In genomic region chr19:11175920-11176319, GRCh38 we compare ENCODE assay signal across 16 cellular contexts. TPM values are rescaled to one million over a fixed set of nuclear protein-coding genes. Genes with fewer than 3 reads are reported as not detected.
A peak's percentile ranks its signal among the peaks of the same experiment; 100 is the strongest.
DNase-seq lines count a peak whose midpoint lies in the region; ATAC-seq, FAIRE-seq and TF ChIP-seq lines count a peak whose summit lies in the region.
"Had no signal": no experiment of that assay in that cellular context is flagged by ENCODE, and none has a peak within 500 bp of the region (broad histone marks: within the 10 kb centered on the region; RNA-seq: fewer than 3 reads in every experiment).

No MANE protein-coding gene starts in this region.

- no peak for ATAC-seq in gastroesophageal sphincter
- no peak for ATAC-seq in HG02759 (IDR thresholded peaks at IDR 0.05; ENCODE audit: unreplicated experiment)
- ATAC-seq: HCT116 had no signal

- H3K9me3 Mint-ChIP-seq in HFFc6: no peaks in the 10 kb centered on the region
- H3K9me3 Mint-ChIP-seq: CD14-positive monocyte had no signal

- intact Hi-C loops in ascending aorta (cut with DNase I): no loop called here
- intact Hi-C loops in tibial artery (cut with DNase I; ENCODE audit: low total_unique reads): no loop called here

- FAIRE-seq in frontal cortex (lab: Jason Lieb, UNC): no peak

- H3K4me3 ChIP-seq in ascending aorta (no peak overlapping the region), gastroesophageal sphincter (no peak overlapping the region), tibial artery (no peak overlapping the region)
- H3K4me3 ChIP-seq: BLaER1 had no signal

- TF ChIP-seq POLR2A in gastroesophageal sphincter (IDR thresholded peaks at IDR 0.05): no peak

- no peak for TF ChIP-seq CTCF in HFFc6 (IDR thresholded peaks at IDR 0.05)
- no peak for TF ChIP-seq CTCF in ascending aorta (IDR thresholded peaks at IDR 0.05)
- TF ChIP-seq CTCF in gastroesophageal sphincter (IDR thresholded peaks at IDR 0.05): no peak
- TF ChIP-seq CTCF in tibial artery (IDR thresholded peaks at IDR 0.05): no peak

- peaks cover 11 to 33% of the 10 kb centered on the region in 2 donors for H3K4me1 ChIP-seq in ascending aorta
- H3K4me1 ChIP-seq in gastroesophageal sphincter: peaks cover 0 to 61% (median 22%) of the 10 kb centered on the region in 3 donors
- peaks cover 4 to 45% (median 38%) of the 10 kb centered on the region in 4 donors for H3K4me1 ChIP-seq in tibial artery

- H3K4me1 Mint-ChIP-seq in HFFc6 (ENCODE audit: low read depth): peaks cover 30% of the 10 kb centered on the region

- peaks cover 1% of the 10 kb centered on the region; the same call in 1 of the 2 replicates for H3K27me3 Mint-ChIP-seq in HFFc6 (ENCODE audit: insufficient read depth)

- no peaks in the 10 kb centered on the region for H3K9me3 ChIP-seq in ascending aorta
- no peaks in the 10 kb centered on the region for H3K9me3 ChIP-seq in gastroesophageal sphincter
- H3K9me3 ChIP-seq in tibial artery: no peaks in the 10 kb centered on the region
- H3K9me3 ChIP-seq: BLaER1 had no signal

- no peaks in the 10 kb centered on the region for H3K27me3 ChIP-seq in ascending aorta
- no peaks in the 10 kb centered on the region for H3K27me3 ChIP-seq in gastroesophageal sphincter
- H3K27me3 ChIP-seq in tibial artery: no peaks in the 10 kb centered on the region
- H3K27me3 ChIP-seq: BLaER1 had no signal

- H3K4me3 Mint-ChIP-seq in HFFc6: no peak overlapping the region
- H3K4me3 Mint-ChIP-seq: CD14-positive monocyte; CD4-positive, alpha-beta memory T cell had no signal

- WGBS in gastroesophageal sphincter (ENCODE audit: low coverage in 1 of 2), 2 donors: 36 to 70% methylated on average over 1 to 2 of the region's 7 CpGs

- peaks cover 42% of the 10 kb centered on the region for H3K36me3 Mint-ChIP-seq in HFFc6 (ENCODE audit: low read depth)
- H3K36me3 Mint-ChIP-seq: CD4-positive, alpha-beta memory T cell had no signal

- DNase-seq in HFFc6: no peak
- DNase-seq in ascending aorta (ENCODE audit: low spot score in 2 of 2): no peak
- DNase-seq in tibial artery: no peak
- DNase-seq in frontal cortex (ENCODE audit: low spot score in 2 of 2): no peak
- DNase-seq in effector CD8-positive, alpha-beta T cell (lab: John Stamatoyannopoulos, UW): no peak
- DNase-seq: 8988T; CD4-positive, alpha-beta memory T cell; DMS153; DMS79; GDM1; GOT3 had no signal

- H3K36me3 ChIP-seq in ascending aorta (peaks cover 71 to 74% of the 10 kb centered on the region in 2 donors), gastroesophageal sphincter (peaks cover 0 to 80% of the 10 kb centered on the region in 2 donors), tibial artery (peaks cover 71 to 81% (median 72%) of the 10 kb centered on the region in 3 donors)

- H3K27ac Mint-ChIP-seq in HFFc6: peak overlapping the region; percentile 40; the same call in 1 of the 2 replicates
- H3K27ac Mint-ChIP-seq: CD4-positive, alpha-beta memory T cell had no signal

- no peak for TF ChIP-seq EP300 in gastroesophageal sphincter (IDR thresholded peaks at IDR 0.05)

- H3K27ac ChIP-seq in ascending aorta: peak overlapping the region; percentile 33 to 42
- H3K27ac ChIP-seq in gastroesophageal sphincter: peak overlapping the region in 3 of 4 donors; percentile 59 to 95 (median 61)
- H3K27ac ChIP-seq in tibial artery: peak overlapping the region; percentile 37 to 41
- H3K27ac ChIP-seq: BLaER1 had no signal

RNA-seq across cellular contexts. Expression of gene SPC24, which starts 20.3 kb away (rescaled TPM):
- total RNA-seq in HFFc6 (2021; fragmentation: NEBNext Ultra II Directional; extraction: Animal tissue kit (Norgen Biotek cat#: 25700)): 10 to 100 TPM; 21.0 to 54.6 (median 50.3) TPM
- total RNA-seq in ascending aorta: 1.1 TPM
- total RNA-seq in gastroesophageal sphincter: 1 to 10 TPM; 4.2 to 6.8 (median 5.7) TPM
- total RNA-seq in frontal cortex: 6.9 TPM

RNA-seq across cellular contexts. Expression of gene KANK2, which starts 21.4 kb away (rescaled TPM):
- total RNA-seq in HFFc6 (2021; fragmentation: NEBNext Ultra II Directional; extraction: Animal tissue kit (Norgen Biotek cat#: 25700)): 100 to 1,000 TPM; 132 to 167 (median 156) TPM
- 572 TPM for total RNA-seq in ascending aorta
- 1,000 to 10,000 TPM in 3 of 4 donors, 100 to 1,000 TPM in 1; 913 to 1,808 (median 1,065) TPM for total RNA-seq in gastroesophageal sphincter
- total RNA-seq in frontal cortex: 7.3 TPM

Comparison
In these comparisons a context has a peak if more than half of its experiments do, and no peak if none do; other contexts are left out.
1. RNA of gene KANK2, which starts 21.4 kb away (total RNA-seq): 913 to 1,808 TPM in gastroesophageal sphincter, 572 TPM in ascending aorta (single experiment) and 132 to 167 TPM in HFFc6; 7.3 TPM in frontal cortex (single experiment); every median in the first group is over 10 times any median in the second.
2. Peak in every context shown above with its lines, with median percentiles within 50 percentile points of each other: H3K27ac ChIP-seq.